29 cellular contexts compared by ENCODE assay signal in genomic region chr2:193101591-193101990, GRCh38.
"Had no signal": no experiment of that assay in that cellular context is flagged by ENCODE, and none has a peak within 500 bp of the region (broad histone marks: within the 10 kb centered on the region; RNA-seq: fewer than 3 reads in every experiment).

No MANE protein-coding gene starts in this region.

- H3K9ac ChIP-seq: neural progenitor cell had no signal

- H3K27ac Mint-ChIP-seq: mesothelial cell of epicardium; natural killer cell; nephron progenitor cell; neural progenitor cell; stimulated activated naive CD8-positive, alpha-beta T cell treated with anti-CD3 and anti-CD28 coated beads, Interleukin-15, amount 100 ng/mL, for 72 hours; type B pancreatic cell had no signal

- DNase-seq: glutamatergic neuron; hypothalamus; islet precursor cell; kidney glomerular epithelial cell; left cardiac atrium; mesendoderm; naive B cell; natural killer cell; nephron progenitor cell; ovary; retina; stimulated activated CD4-positive, alpha-beta T cell treated with anti-CD3 and anti-CD28 coated beads, Interleukin-12 subunit alpha, Interleukin-12 subunit beta, amount 100 ng/mL, for 4 hours; stimulated activated CD4-positive, alpha-beta T cell treated with anti-CD3 and anti-CD28 coated beads, Interleukin-15, amount 100 ng/mL, for 24 hours; stimulated activated CD4-positive, alpha-beta T cell treated with anti-CD3 and anti-CD28 coated beads, Interleukin-2, amount 100 ng/mL, for 24 hours; stimulated activated CD4-positive, alpha-beta T cell treated with anti-CD3 and anti-CD28 coated beads, Interleukin-4, amount 100 ng/mL, for 1 hour; stimulated activated naive CD4-positive, alpha-beta T cell treated with Interleukin-2 at 50 U/mL for 16 hours; stimulated activated naive CD8-positive, alpha-beta T cell treated with anti-CD3 and anti-CD28 coated beads, Interleukin-15, amount 100 ng/mL, for 72 hours; substantia nigra had no signal

- H3K4me1 ChIP-seq: heart left ventricle, neural progenitor cell, prostate gland, right lobe of liver, tibial nerve, uterus had no signal

- H3K27ac ChIP-seq: heart left ventricle, neural progenitor cell, ovary, prostate gland, right lobe of liver, tibial nerve, uterus had no signal

- ATAC-seq: heart left ventricle; left cardiac atrium; left lobe of liver; natural killer cell; stimulated activated naive CD8-positive, alpha-beta T cell treated with anti-CD3 and anti-CD28 coated beads, Interleukin-15, amount 100 ng/mL, for 72 hours had no signal

- H3K4me3 ChIP-seq: heart left ventricle, lung, neural progenitor cell, ovary, prostate gland, right lobe of liver, smooth muscle cell, tibial nerve, uterus had no signal

- H3K27me3 Mint-ChIP-seq: naive B cell; stimulated activated naive CD8-positive, alpha-beta T cell treated with anti-CD3 and anti-CD28 coated beads, Interleukin-15, amount 100 ng/mL, for 72 hours; type B pancreatic cell had no signal

- H3K36me3 Mint-ChIP-seq: mesothelial cell of epicardium, naive B cell, natural killer cell, neural progenitor cell, type B pancreatic cell had no signal

- H3K4me1 Mint-ChIP-seq: mesothelial cell of epicardium; naive B cell; natural killer cell; nephron progenitor cell; neural progenitor cell; stimulated activated naive CD8-positive, alpha-beta T cell treated with anti-CD3 and anti-CD28 coated beads, Interleukin-15, amount 100 ng/mL, for 72 hours had no signal

- H3K9me3 Mint-ChIP-seq: mesothelial cell of epicardium; naive B cell; nephron progenitor cell; neural progenitor cell; stimulated activated naive CD8-positive, alpha-beta T cell treated with anti-CD3 and anti-CD28 coated beads, Interleukin-15, amount 100 ng/mL, for 72 hours; type B pancreatic cell had no signal

- H3K4me3 Mint-ChIP-seq: mesothelial cell of epicardium; naive B cell; natural killer cell; nephron progenitor cell; neural progenitor cell; stimulated activated naive CD8-positive, alpha-beta T cell treated with anti-CD3 and anti-CD28 coated beads, Interleukin-15, amount 100 ng/mL, for 72 hours; type B pancreatic cell had no signal

- H3K4me2 ChIP-seq: neural progenitor cell had no signal

- H3K27me3 ChIP-seq: heart left ventricle, neural progenitor cell, ovary, right lobe of liver, tibial nerve, uterus had no signal

- H3K36me3 ChIP-seq: heart left ventricle, neural progenitor cell, ovary, prostate gland, right lobe of liver, tibial nerve, uterus had no signal

- H3K9me3 ChIP-seq: heart left ventricle, ovary, prostate gland, right lobe of liver, tibial nerve, uterus had no signal

- H2AFZ ChIP-seq: neural progenitor cell had no signal
